19 cellular contexts compared by ENCODE assay signal in genomic region chr1:55539652-55540512, GRCh38.
"Had no signal": no experiment of that assay in that cellular context is flagged by ENCODE, and none has a peak within 500 bp of the region (broad histone marks: within the 10 kb centered on the region; RNA-seq: fewer than 3 reads in every experiment).

No MANE protein-coding gene starts in this region.

- DNase-seq: activated CD4-positive, alpha-beta T cell treated with anti-CD3 and anti-CD28 coated beads for 1 hour; activated CD4-positive, alpha-beta T cell treated with anti-CD3 and anti-CD28 coated beads, Interleukin-2, amount 50 U/mL, for 48 hours; activated CD8-positive, alpha-beta memory T cell treated with anti-CD3 and anti-CD28 coated beads, Interleukin-2, amount 10 ng/mL, durations not matched to agents 7 days and 5 days; activated effector memory CD4-positive, alpha-beta T cell treated with Interleukin-2 at 50 U/mL for 16 hours; activated T-cell treated with anti-CD3 and anti-CD28 coated beads, Interleukin-2, amount 50 U/mL, for 24 hours; amniotic stem cell; body of pancreas; cortex of kidney; effector memory CD8-positive, alpha-beta T cell; left colon; natural killer cell; occipital lobe; stimulated activated CD4-positive, alpha-beta T cell treated with anti-CD3 and anti-CD28 coated beads, Interleukin-4, amount 100 ng/mL, for 1 hour; stimulated activated CD8-positive, alpha-beta memory T cell treated with anti-CD3 and anti-CD28 coated beads, Interleukin-4, amount 100 ng/mL, for 48 hours; stimulated activated naive CD8-positive, alpha-beta T cell treated with anti-CD3 and anti-CD28 coated beads, Interleukin-15, Interleukin-2, amounts not matched to agents 100 U/mL and 50 U/mL, for 24 hours; uterus had no signal

- H3K4me1 Mint-ChIP-seq: activated CD8-positive, alpha-beta memory T cell treated with anti-CD3 and anti-CD28 coated beads, Interleukin-2, amount 10 ng/mL, durations not matched to agents 7 days and 5 days; central memory CD8-positive, alpha-beta T cell had no signal

- H3K27ac ChIP-seq: body of pancreas, epithelial cell of prostate, uterus had no signal

- H3K9me3 ChIP-seq: body of pancreas, uterus had no signal

- H3K27me3 ChIP-seq: body of pancreas, uterus had no signal

- H3K36me3 ChIP-seq: uterus had no signal

- H3K27ac Mint-ChIP-seq: activated CD8-positive, alpha-beta memory T cell treated with anti-CD3 and anti-CD28 coated beads, Interleukin-2, amount 10 ng/mL, durations not matched to agents 7 days and 5 days; activated naive CD4-positive, alpha-beta T cell treated with anti-CD3 and anti-CD28 coated beads, Interleukin-2, amount 50 U/mL, for 72 hours; activated T-cell treated with anti-CD3 and anti-CD28 coated beads, Interleukin-2, amount 50 U/mL, for 24 hours; effector memory CD8-positive, alpha-beta T cell; natural killer cell had no signal

- H3K4me3 Mint-ChIP-seq: activated CD8-positive, alpha-beta memory T cell treated with anti-CD3 and anti-CD28 coated beads, Interleukin-2, amount 10 ng/mL, durations not matched to agents 7 days and 5 days; activated T-cell treated with anti-CD3 and anti-CD28 coated beads, Interleukin-2, amount 50 U/mL, for 24 hours; central memory CD8-positive, alpha-beta T cell; effector memory CD8-positive, alpha-beta T cell; natural killer cell had no signal

- ATAC-seq: activated CD8-positive, alpha-beta memory T cell treated with anti-CD3 and anti-CD28 coated beads, Interleukin-2, amount 10 ng/mL, durations not matched to agents 7 days and 5 days; activated naive CD4-positive, alpha-beta T cell treated with anti-CD3 and anti-CD28 coated beads, Interleukin-2, amount 50 U/mL, for 72 hours; body of pancreas; effector memory CD8-positive, alpha-beta T cell; left colon; natural killer cell; stimulated activated naive CD8-positive, alpha-beta T cell treated with anti-CD3 and anti-CD28 coated beads, Interleukin-15, Interleukin-2, amounts not matched to agents 100 U/mL and 50 U/mL, for 24 hours had no signal

- H3K9me3 Mint-ChIP-seq: activated naive CD4-positive, alpha-beta T cell treated with anti-CD3 and anti-CD28 coated beads, Interleukin-2, amount 50 U/mL, for 72 hours; activated T-cell treated with anti-CD3 and anti-CD28 coated beads, Interleukin-2, amount 50 U/mL, for 24 hours; central memory CD8-positive, alpha-beta T cell; effector memory CD8-positive, alpha-beta T cell; natural killer cell had no signal

- H3K27me3 Mint-ChIP-seq: activated CD8-positive, alpha-beta memory T cell treated with anti-CD3 and anti-CD28 coated beads, Interleukin-2, amount 10 ng/mL, durations not matched to agents 7 days and 5 days; activated T-cell treated with anti-CD3 and anti-CD28 coated beads, Interleukin-2, amount 50 U/mL, for 24 hours had no signal

- H3K4me1 ChIP-seq: body of pancreas, uterus had no signal

- H3K36me3 Mint-ChIP-seq: activated CD8-positive, alpha-beta memory T cell treated with anti-CD3 and anti-CD28 coated beads, Interleukin-2, amount 10 ng/mL, durations not matched to agents 7 days and 5 days; activated naive CD4-positive, alpha-beta T cell treated with anti-CD3 and anti-CD28 coated beads, Interleukin-2, amount 50 U/mL, for 72 hours; natural killer cell had no signal

- H3K4me3 ChIP-seq: body of pancreas, uterus had no signal
